ENCODE assay signal across 1 cellular context in genomic region chr2:8684885-8685696, GRCh38.
TF ChIP-seq lines count a peak whose summit lies in the region.

No MANE protein-coding gene starts in this region.

TF ChIP-seq in HepG2, 621 proteins besides CTCF, POLR2A, EP300 and RAD21 (continued from another document and continues in another):
- peak; percentile 51; the same call in 1 of the 2 replicates for TF ChIP-seq SKIL (CRISPR knock-in tag; IDR thresholded peaks at IDR 0.05; ENCODE audit: borderline replicate concordance)
- TF ChIP-seq E2F5 (CRISPR knock-in tag; conservative IDR thresholded peaks at IDR 0.05), result no peak
- peak; percentile 88; the same call in 1 of the 2 replicates for TF ChIP-seq MZF1 (CRISPR knock-in tag; IDR thresholded peaks at IDR 0.05; ENCODE audit: borderline replicate concordance)
- no peak for TF ChIP-seq SOX6 (IDR thresholded peaks at IDR 0.05)
- TF ChIP-seq SOX6 (CRISPR knock-in tag; IDR thresholded peaks at IDR 0.05), result peak; percentile 40
- peak; percentile 98 for TF ChIP-seq RBFOX2 (IDR thresholded peaks at IDR 0.05; ENCODE audit: low read depth, low read length)
- TF ChIP-seq ZNF883 (CRISPR knock-in tag; IDR thresholded peaks at IDR 0.05; ENCODE audit: not compliant biosample characterization), result peak; percentile 86
- no peak for TF ChIP-seq NR3C1 (CRISPR knock-in tag; IDR thresholded peaks at IDR 0.05)
- TF ChIP-seq KDM2A (CRISPR knock-in tag; IDR thresholded peaks at IDR 0.05; ENCODE audit: borderline replicate concordance, low read depth), result peak; percentile 96
- TF ChIP-seq ZNF451 (CRISPR knock-in tag; IDR thresholded peaks at IDR 0.05), result no peak
- no peak for TF ChIP-seq ELF4 (CRISPR knock-in tag; IDR thresholded peaks at IDR 0.05; ENCODE audit: borderline replicate concordance)
- TF ChIP-seq ZNF781 (CRISPR knock-in tag; IDR thresholded peaks at IDR 0.05; ENCODE audit: borderline replicate concordance, not compliant biosample characterization), result peak; percentile 91
- TF ChIP-seq ZNF589 (CRISPR knock-in tag; conservative IDR thresholded peaks at IDR 0.05), result 0 out of 2 replicates have a peak, but pooled peaks have one; percentile 15
- TF ChIP-seq ZFP41 (CRISPR knock-in tag; IDR thresholded peaks at IDR 0.05; ENCODE audit: borderline replicate concordance), result peak; percentile 77; the same call in 1 of the 2 replicates
- TF ChIP-seq MEIS1 (CRISPR knock-in tag; IDR thresholded peaks at IDR 0.05; ENCODE audit: borderline replicate concordance), result peak; percentile 53
- 0 out of 2 replicates have a peak, but pooled peaks have one; percentile 32 for TF ChIP-seq ZNF562 (CRISPR knock-in tag; IDR thresholded peaks at IDR 0.05; ENCODE audit: borderline replicate concordance)
- TF ChIP-seq ZHX2 (IDR thresholded peaks at IDR 0.05; ENCODE audit: low read depth), result 0 out of 2 replicates have a peak, but pooled peaks have one; percentile 46
- no peak; the same call in 1 of the 2 replicates for TF ChIP-seq ZHX2 (CRISPR knock-in tag; IDR thresholded peaks at IDR 0.05; ENCODE audit: borderline replicate concordance)
- peak; percentile 76; the same call in 1 of the 2 replicates for TF ChIP-seq ZBTB20 (CRISPR knock-in tag; IDR thresholded peaks at IDR 0.05; ENCODE audit: borderline replicate concordance, low read depth)
- 0 out of 2 replicates have a peak, but pooled peaks have one; percentile 10 for TF ChIP-seq ZNF441 (CRISPR knock-in tag; IDR thresholded peaks at IDR 0.05; ENCODE audit: borderline replicate concordance)
- no peak; the same call in 1 of the 2 replicates for TF ChIP-seq SALL2 (CRISPR knock-in tag; IDR thresholded peaks at IDR 0.05)
- peak; percentile 64; the same call in 1 of the 2 replicates for TF ChIP-seq HNRNPL (IDR thresholded peaks at IDR 0.05; ENCODE audit: low read depth, low read length)
- TF ChIP-seq HDAC1 (CRISPR knock-in tag; IDR thresholded peaks at IDR 0.05), result peak; percentile 89
- no peak for TF ChIP-seq MIER3 (CRISPR knock-in tag; IDR thresholded peaks at IDR 0.05; ENCODE audit: borderline replicate concordance)
- no peak for TF ChIP-seq TCF7L2 (IDR thresholded peaks at IDR 0.05; ENCODE audit: low read depth, low read length)
- no peak for TF ChIP-seq USF2 (IDR thresholded peaks at IDR 0.05; ENCODE audit: low read depth, low read length)
- TF ChIP-seq USF2 (CRISPR knock-in tag; IDR thresholded peaks at IDR 0.05; ENCODE audit: borderline replicate concordance), result peak; percentile 59; the same call in 1 of the 2 replicates
- TF ChIP-seq ZNF280D (CRISPR knock-in tag; IDR thresholded peaks at IDR 0.05), result no peak
- TF ChIP-seq TBX2 (CRISPR knock-in tag; IDR thresholded peaks at IDR 0.05; ENCODE audit: borderline replicate concordance), result peak; percentile 83
- no peak for TF ChIP-seq KDM1A (CRISPR knock-in tag; IDR thresholded peaks at IDR 0.05)
- peak; percentile 98 for TF ChIP-seq NRL (CRISPR knock-in tag; IDR thresholded peaks at IDR 0.05; ENCODE audit: borderline replicate concordance)
- TF ChIP-seq SCMH1 (CRISPR knock-in tag; IDR thresholded peaks at IDR 0.05; ENCODE audit: borderline replicate concordance), result no peak
- TF ChIP-seq, protein P1, sequence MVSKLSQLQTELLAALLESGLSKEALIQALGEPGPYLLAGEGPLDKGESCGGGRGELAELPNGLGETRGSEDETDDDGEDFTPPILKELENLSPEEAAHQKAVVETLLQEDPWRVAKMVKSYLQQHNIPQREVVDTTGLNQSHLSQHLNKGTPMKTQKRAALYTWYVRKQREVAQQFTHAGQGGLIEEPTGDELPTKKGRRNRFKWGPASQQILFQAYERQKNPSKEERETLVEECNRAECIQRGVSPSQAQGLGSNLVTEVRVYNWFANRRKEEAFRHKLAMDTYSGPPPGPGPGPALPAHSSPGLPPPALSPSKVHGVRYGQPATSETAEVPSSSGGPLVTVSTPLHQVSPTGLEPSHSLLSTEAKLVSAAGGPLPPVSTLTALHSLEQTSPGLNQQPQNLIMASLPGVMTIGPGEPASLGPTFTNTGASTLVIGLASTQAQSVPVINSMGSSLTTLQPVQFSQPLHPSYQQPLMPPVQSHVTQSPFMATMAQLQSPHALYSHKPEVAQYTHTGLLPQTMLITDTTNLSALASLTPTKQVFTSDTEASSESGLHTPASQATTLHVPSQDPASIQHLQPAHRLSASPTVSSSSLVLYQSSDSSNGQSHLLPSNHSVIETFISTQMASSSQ (IDR thresholded peaks at IDR 0.05; ENCODE audit: low read depth), result peak; percentile 24; the same call in 1 of the 2 replicates
- TF ChIP-seq, protein P1 (CRISPR knock-in tag; IDR thresholded peaks at IDR 0.05; ENCODE audit: borderline replicate concordance), result no peak
- no peak; the same call in 1 of the 2 replicates for TF ChIP-seq TAF1 (CRISPR knock-in tag; IDR thresholded peaks at IDR 0.05)
- peak; percentile 67; the same call in 1 of the 2 replicates for TF ChIP-seq ZNF761 (CRISPR knock-in tag; conservative IDR thresholded peaks at IDR 0.05)
- TF ChIP-seq ZIK1 (CRISPR knock-in tag; IDR thresholded peaks at IDR 0.05; ENCODE audit: borderline replicate concordance, low read depth), result 0 out of 2 replicates have a peak, but pooled peaks have one; percentile 58
- peak; percentile 37; the same call in 1 of the 2 replicates for TF ChIP-seq ZBTB7B (CRISPR knock-in tag; IDR thresholded peaks at IDR 0.05)
- no peak for TF ChIP-seq ATF5 (CRISPR knock-in tag; IDR thresholded peaks at IDR 0.05; ENCODE audit: low read depth)
- TF ChIP-seq ASH2L (IDR thresholded peaks at IDR 0.05; ENCODE audit: insufficient read length, low read depth, low read length), result peak; percentile 45
- no peak for TF ChIP-seq ZNF326 (CRISPR knock-in tag; IDR thresholded peaks at IDR 0.05; ENCODE audit: borderline replicate concordance)
- TF ChIP-seq PITX1 (CRISPR knock-in tag; IDR thresholded peaks at IDR 0.05), result peak; percentile 52; the same call in 1 of the 2 replicates
- peak; percentile 29 for TF ChIP-seq ESRRA (CRISPR knock-in tag; IDR thresholded peaks at IDR 0.05; ENCODE audit: low read depth)
